ENCODE assay signal across 10 cellular contexts in genomic region chr5:51382759-51383493, GRCh38. TPM values are rescaled to one million over a fixed set of nuclear protein-coding genes. Genes with fewer than 3 reads are reported as not detected.
DNase-seq lines count a peak whose midpoint lies in the region; ATAC-seq and TF ChIP-seq lines count a peak whose summit lies in the region.
"Had no signal": no experiment of that assay in that cellular context is flagged by ENCODE, and none has a peak within 500 bp of the region (broad histone marks: within the 10 kb centered on the region; RNA-seq: fewer than 3 reads in every experiment).

Gene ISL1 (plus strand): TSS chr5:51383448. CDS start chr5:51383672, 224 bp downstream.

- ATAC-seq in activated T-cell treated with anti-CD3 and anti-CD28 coated beads, Interleukin-2, amount 50 U/mL, for 72 hours (replicated peaks in 1 of 2), result peak; percentile 56 to 72
- no peak for ATAC-seq in naive thymus-derived CD4-positive, alpha-beta T cell
- no peak for ATAC-seq in GM21390 (IDR thresholded peaks at IDR 0.05; ENCODE audit: unreplicated experiment)

- H3K27ac ChIP-seq in liver (ENCODE audit: low read depth in 1 of 2, low read length in 2 of 2) (no peak within 1 kb of the TSS), testis (no peak within 1 kb of the TSS)
- H3K27ac ChIP-seq in naive thymus-derived CD4-positive, alpha-beta T cell (ENCODE audit: low read depth, low read length), result no peak within 1 kb of the TSS

- H3K9ac ChIP-seq in liver (ENCODE audit: low read depth in 1 of 2, low read length in 2 of 2), result no peak within 1 kb of the TSS

- H3K4me1 Mint-ChIP-seq in activated T-cell treated with anti-CD3 and anti-CD28 coated beads, Interleukin-2, amount 50 U/mL, for 72 hours (ENCODE audit: low read depth), result peaks cover 36% of the 10 kb centered on the region
- peaks cover 34% of the 10 kb centered on the region for H3K4me1 Mint-ChIP-seq in chondrocyte (ENCODE audit: low read depth)
- peaks cover 4 to 22% (median 11%) of the 10 kb centered on the region in 7 donors for H3K4me1 Mint-ChIP-seq in naive thymus-derived CD4-positive, alpha-beta T cell

- POLR2A ChIA-PET in naive thymus-derived CD4-positive, alpha-beta T cell (lab: Charles Lee), result no interaction called here

- WGBS in liver, result 2% methylated on average over 73 of the region's 73 CpGs
- WGBS in testis, 2 donors, result 0 to 1% methylated on average over 40 to 73 of the region's 73 CpGs

- peak within 1 kb of the TSS; percentile 69 to 75 for H3K4me3 Mint-ChIP-seq in activated T-cell treated with anti-CD3 and anti-CD28 coated beads, Interleukin-2, amount 50 U/mL, for 72 hours
- peak within 1 kb of the TSS; percentile 80 for H3K4me3 Mint-ChIP-seq in chondrocyte (ENCODE audit: unreplicated experiment)
- H3K4me3 Mint-ChIP-seq in naive thymus-derived CD4-positive, alpha-beta T cell, result peak within 1 kb of the TSS in 1 of 10 donors; percentile 45

- no peak within 1 kb of the TSS for H3K27ac Mint-ChIP-seq in activated T-cell treated with anti-CD3 and anti-CD28 coated beads, Interleukin-2, amount 50 U/mL, for 72 hours
- H3K27ac Mint-ChIP-seq in chondrocyte (ENCODE audit: unreplicated experiment), result no peak within 1 kb of the TSS
- H3K27ac Mint-ChIP-seq in naive thymus-derived CD4-positive, alpha-beta T cell, result peak within 1 kb of the TSS in 2 of 9 donors; percentile 65 to 75

- H3K36me3 Mint-ChIP-seq in activated T-cell treated with anti-CD3 and anti-CD28 coated beads, Interleukin-2, amount 50 U/mL, for 72 hours (ENCODE audit: insufficient read depth in 2 of 2), result peaks cover 0 to 2% of the 10 kb centered on the region in 2 donors
- peaks cover 7% of the 10 kb centered on the region for H3K36me3 Mint-ChIP-seq in chondrocyte (ENCODE audit: low read depth)
- peaks cover 0 to 3% (median 0%) of the 10 kb centered on the region in 5 donors for H3K36me3 Mint-ChIP-seq in naive thymus-derived CD4-positive, alpha-beta T cell

- H3K4me1 ChIP-seq in liver (ENCODE audit: control insufficient read depth in 4 of 4, insufficient read depth in 4 of 4, low read length in 3 of 4) (peaks cover 0 to 34% (median 30%) of the 10 kb centered on the region in 4 donors), testis (peaks cover 14% of the 10 kb centered on the region)
- no peaks in the 10 kb centered on the region for H3K4me1 ChIP-seq in naive thymus-derived CD4-positive, alpha-beta T cell (ENCODE audit: control insufficient read depth in 2 of 2, insufficient read depth in 2 of 2, low read length in 2 of 2)

- H3K9me3 Mint-ChIP-seq in activated T-cell treated with anti-CD3 and anti-CD28 coated beads, Interleukin-2, amount 50 U/mL, for 72 hours, result no peaks in the 10 kb centered on the region
- no peaks in the 10 kb centered on the region for H3K9me3 Mint-ChIP-seq in chondrocyte (ENCODE audit: low read depth)
- H3K9me3 Mint-ChIP-seq in naive thymus-derived CD4-positive, alpha-beta T cell, result peaks cover 0 to 41% (median 5%) of the 10 kb centered on the region in 11 donors

- H3K9me3 ChIP-seq in liver (ENCODE audit: control insufficient read depth in 4 of 4, low read length in 3 of 4) (peaks cover 0 to 3% (median 0%) of the 10 kb centered on the region in 4 donors), testis (no peaks in the 10 kb centered on the region)
- no peaks in the 10 kb centered on the region for H3K9me3 ChIP-seq in naive thymus-derived CD4-positive, alpha-beta T cell (ENCODE audit: control insufficient read depth in 2 of 3, low read length in 3 of 3)

- TF ChIP-seq POLR2A in testis (IDR thresholded peaks at IDR 0.05), result no peak

- H3K27me3 Mint-ChIP-seq in activated T-cell treated with anti-CD3 and anti-CD28 coated beads, Interleukin-2, amount 50 U/mL, for 72 hours (ENCODE audit: low read depth), result peaks cover 98% of the 10 kb centered on the region
- peaks cover 94% of the 10 kb centered on the region for H3K27me3 Mint-ChIP-seq in chondrocyte (ENCODE audit: low read depth)
- peaks cover 92 to 98% (median 94%) of the 10 kb centered on the region in 5 donors for H3K27me3 Mint-ChIP-seq in naive thymus-derived CD4-positive, alpha-beta T cell

- DNase-seq in activated T-cell treated with anti-CD3 and anti-CD28 coated beads, Interleukin-2, amount 50 U/mL, for 72 hours, result peak; percentile 8 to 23
- DNase-seq in activated T-cell treated with anti-CD3 and anti-CD28 coated beads, Interleukin-2, amount 50 U/mL, for 48 hours, result no peak
- peak; percentile 92 for DNase-seq in NCI-H345 treated with DMSO at 0.1 percent for 48 hours (lab: John Stamatoyannopoulos, UW; ENCODE audit: unreplicated experiment)
- no peak for DNase-seq in chondrocyte (ENCODE audit: low spot score)
- peak; percentile 84 for DNase-seq in testis
- no peak for DNase-seq in naive thymus-derived CD4-positive, alpha-beta T cell
- DNase-seq: DND-41 had no signal

- H3K4me3 ChIP-seq in liver (ENCODE audit: low read depth in 1 of 3, low read length in 3 of 3) (peak within 1 kb of the TSS in 2 of 3 donors; percentile 19 to 28), testis (peak within 1 kb of the TSS; percentile 43 to 54)
- no peak within 1 kb of the TSS for H3K4me3 ChIP-seq in naive thymus-derived CD4-positive, alpha-beta T cell (ENCODE audit: low read length)

- H3K36me3 ChIP-seq in liver (ENCODE audit: control insufficient read depth in 4 of 4, insufficient read depth in 3 of 4, low read depth in 1 of 4, low read length in 3 of 4) (no peaks in the 10 kb centered on the region), testis (ENCODE audit: low read depth, missing control alignments) (no peaks in the 10 kb centered on the region)
- no peaks in the 10 kb centered on the region for H3K36me3 ChIP-seq in naive thymus-derived CD4-positive, alpha-beta T cell (ENCODE audit: control insufficient read depth in 2 of 3, insufficient read depth in 3 of 3, low read length in 3 of 3)

- TF ChIP-seq CTCF in chondrocyte (IDR thresholded peaks at IDR 0.05), result no peak
- TF ChIP-seq CTCF in liver (IDR thresholded peaks at IDR 0.05; ENCODE audit: low read depth, low read length, missing input control), result no peak
- no peak for TF ChIP-seq CTCF in testis (IDR thresholded peaks at IDR 0.05)

- CTCF ChIA-PET in naive thymus-derived CD4-positive, alpha-beta T cell (lab: Charles Lee), result no interaction called here

- intact Hi-C loops in testis (cut with DNase I; ENCODE audit: low total_unique reads), result no loop called here
- intact Hi-C loops in naive thymus-derived CD4-positive, alpha-beta T cell (cut with micrococcal nuclease), result loop anchor here in 1 of 2 donors (2.0 kb wide), 1 partner anchor 416 kb away; no protein-coding TSS in a partner anchor

- no peak for TF ChIP-seq RAD21 in liver (IDR thresholded peaks at IDR 0.05)

- H3K27me3 ChIP-seq in liver (ENCODE audit: control insufficient read depth in 4 of 4, insufficient read depth in 4 of 4, low read length in 3 of 4), result peaks cover 6 to 22% (median 15%) of the 10 kb centered on the region in 4 donors
- no peaks in the 10 kb centered on the region for H3K27me3 ChIP-seq in testis
- peaks cover 0 to 29% of the 10 kb centered on the region in 2 donors for H3K27me3 ChIP-seq in naive thymus-derived CD4-positive, alpha-beta T cell (ENCODE audit: control insufficient read depth in 2 of 2, insufficient read depth in 2 of 2, low read length in 2 of 2)

TF ChIP-seq in liver, 16 proteins besides CTCF, POLR2A, EP300 and RAD21 (continues in another document):
- no peak for TF ChIP-seq EGR1 (IDR thresholded peaks at IDR 0.05; ENCODE audit: low read depth in 2 of 2)
- no peak for TF ChIP-seq HNF4G (IDR thresholded peaks at IDR 0.05)
- TF ChIP-seq ATF3 (IDR thresholded peaks at IDR 0.05), result no peak
- TF ChIP-seq ZBTB33 (IDR thresholded peaks at IDR 0.05), result no peak
- no peak for TF ChIP-seq GABPA (IDR thresholded peaks at IDR 0.05 in 1 of 2, conservative IDR thresholded peaks at IDR 0.05 in 1 of 2)
- no peak for TF ChIP-seq SP1 (IDR thresholded peaks at IDR 0.05)
- TF ChIP-seq FOXA2 (IDR thresholded peaks at IDR 0.05), result no peak
- no peak for TF ChIP-seq TAF1 (conservative IDR thresholded peaks at IDR 0.05)
- no peak for TF ChIP-seq JUND (IDR thresholded peaks at IDR 0.05)

RNA-seq across cellular contexts. Expression of gene ISL1, which starts in this region (rescaled TPM):
- total RNA-seq in activated T-cell treated with anti-CD3 and anti-CD28 coated beads, Interleukin-2, amount 50 U/mL, for 72 hours, result not detected
- total RNA-seq in chondrocyte (not detected in 3 replicates), liver (not detected), testis (1 to 10 TPM; 4.5 to 5.4 TPM)
- polyA plus RNA-seq in liver (not detected), testis (ENCODE audit: insufficient read depth, low read depth, low replicate concordance) (2.4 TPM)
- not detected for total RNA-seq in naive thymus-derived CD4-positive, alpha-beta T cell
- polyA plus RNA-seq in naive thymus-derived CD4-positive, alpha-beta T cell, result not detected
- total RNA-seq: activated CD8-positive, alpha-beta memory T cell treated with anti-CD3 and anti-CD28 coated beads for 36 hours had no signal

Comparison
In these comparisons a context has a peak if more than half of its experiments do, and no peak if none do; other contexts are left out.
1. Peak in DNase-seq and ATAC-seq in activated T-cell treated with anti-CD3 and anti-CD28 coated beads, Interleukin-2, amount 50 U/mL, for 72 hours; RNA of the gene not detected or under 1 TPM.
2. DNase-seq: peak in NCI-H345 treated with DMSO at 0.1 percent for 48 hours (single experiment) and testis (single experiment); none in activated T-cell treated with anti-CD3 and anti-CD28 coated beads, Interleukin-2, amount 50 U/mL, for 48 hours (0 of 2), chondrocyte (single experiment) and naive thymus-derived CD4-positive, alpha-beta T cell (0 of 9).